8 cellular contexts compared by ENCODE assay signal in genomic region chr1:154863702-154864174, GRCh38. TPM values are rescaled to one million over a fixed set of nuclear protein-coding genes. Genes with fewer than 3 reads are reported as not detected.
A peak's percentile ranks its signal among the peaks of the same experiment; 100 is the strongest.
DNase-seq lines count a peak whose midpoint lies in the region; ATAC-seq and TF ChIP-seq lines count a peak whose summit lies in the region.

No MANE protein-coding gene starts in this region.

- WGBS in tibial nerve, 2 donors = 54 to 57% methylated on average over 13 of the region's 13 CpGs

- intact Hi-C loops in Calu3 (cut with micrococcal nuclease; ENCODE audit: unreplicated experiment) = no loop called here
- intact Hi-C loops in activated CD4-positive, alpha-beta memory T cell treated with anti-CD3 and anti-CD28 coated beads for 36 hours (cut with micrococcal nuclease) = loop anchor here (1.0 to 2.0 kb wide), 2 partner anchors 14 to 79 kb away; no protein-coding TSS in a partner anchor

- no peak overlapping the region for H3K27ac Mint-ChIP-seq in Calu3 (ENCODE audit: unreplicated experiment)
- peak overlapping the region; percentile 76 for H3K27ac Mint-ChIP-seq in activated CD4-positive, alpha-beta memory T cell treated with anti-CD3 and anti-CD28 coated beads for 36 hours

- no peak for TF ChIP-seq EP300 in tibial nerve (IDR thresholded peaks at IDR 0.05)

- ATAC-seq in GM19395 (IDR thresholded peaks at IDR 0.05; ENCODE audit: unreplicated experiment) (peak; percentile 31), HG02938 (IDR thresholded peaks at IDR 0.05; ENCODE audit: unreplicated experiment) (no peak), GM21367 (IDR thresholded peaks at IDR 0.05; ENCODE audit: unreplicated experiment) (no peak)

- H3K27me3 Mint-ChIP-seq in Calu3 (ENCODE audit: unreplicated experiment) = peaks cover 99% of the 10 kb centered on the region
- H3K27me3 Mint-ChIP-seq in activated CD4-positive, alpha-beta memory T cell treated with anti-CD3 and anti-CD28 coated beads for 36 hours = peaks cover 31% of the 10 kb centered on the region

- H3K27ac ChIP-seq in tibial nerve = no peak overlapping the region

- POLR2A ChIA-PET in activated CD4-positive, alpha-beta memory T cell treated with anti-CD3 and anti-CD28 coated beads for 36 hours (lab: Charles Lee) = no interaction called here

- H3K9me3 Mint-ChIP-seq in Calu3 (ENCODE audit: low read depth, unreplicated experiment) = no peaks in the 10 kb centered on the region
- no peaks in the 10 kb centered on the region for H3K9me3 Mint-ChIP-seq in activated CD4-positive, alpha-beta memory T cell treated with anti-CD3 and anti-CD28 coated beads for 36 hours

- peaks cover 0 to 61% of the 10 kb centered on the region in 2 donors for H3K27me3 ChIP-seq in tibial nerve

- no peaks in the 10 kb centered on the region for H3K9me3 ChIP-seq in tibial nerve

- H3K4me3 Mint-ChIP-seq in Calu3 (ENCODE audit: low read depth, unreplicated experiment) = no peak overlapping the region
- H3K4me3 Mint-ChIP-seq in activated CD4-positive, alpha-beta memory T cell treated with anti-CD3 and anti-CD28 coated beads for 36 hours = no peak overlapping the region

- CTCF ChIA-PET in Calu3 (lab: Charles Lee) = interaction anchor here (0.6 to 0.7 kb wide), 2 partner anchors 11 to 21 kb away, joined by 4 to 5 read pairs; no protein-coding TSS in a partner anchor
- CTCF ChIA-PET in activated CD4-positive, alpha-beta memory T cell treated with anti-CD3 and anti-CD28 coated beads for 36 hours (lab: Charles Lee) = interaction anchor here (1.2 to 2.8 kb wide), 4 partner anchors 10 to 127 kb away, joined by 3 to 11 read pairs (median 5); no protein-coding TSS in a partner anchor

- no peaks in the 10 kb centered on the region for H3K36me3 Mint-ChIP-seq in Calu3 (ENCODE audit: insufficient read depth, unreplicated experiment)
- H3K36me3 Mint-ChIP-seq in activated CD4-positive, alpha-beta memory T cell treated with anti-CD3 and anti-CD28 coated beads for 36 hours = no peaks in the 10 kb centered on the region

- H3K4me1 Mint-ChIP-seq in Calu3 (ENCODE audit: low read depth, unreplicated experiment) = no peaks in the 10 kb centered on the region
- H3K4me1 Mint-ChIP-seq in activated CD4-positive, alpha-beta memory T cell treated with anti-CD3 and anti-CD28 coated beads for 36 hours (ENCODE audit: low read depth) = peaks cover 40% of the 10 kb centered on the region

- no peak overlapping the region for H3K4me3 ChIP-seq in tibial nerve

- no peaks in the 10 kb centered on the region for H3K36me3 ChIP-seq in tibial nerve

- TF ChIP-seq CTCF in Calu3 (IDR thresholded peaks at IDR 0.05; ENCODE audit: unreplicated experiment) (peak; percentile 83), tibial nerve (IDR thresholded peaks at IDR 0.05) (peak in 4 of 5 experiments; percentile 18 to 39 (median 36))

- peak; percentile 65 for DNase-seq in Calu3
- DNase-seq in NCI-H146 treated with DMSO at 0.1 percent for 48 hours (lab: John Stamatoyannopoulos, UW; ENCODE audit: unreplicated experiment) = peak; percentile 12
- DNase-seq in activated CD4-positive, alpha-beta memory T cell treated with anti-CD3 and anti-CD28 coated beads for 36 hours = peak; percentile 74
- DNase-seq in hepatic stellate cell (ENCODE audit: low spot score) = peak; percentile 42
- DNase-seq in tibial nerve (ENCODE audit: low spot score in 2 of 2) = no peak

- H3K4me1 ChIP-seq in tibial nerve = peaks cover 0 to 19% (median 2%) of the 10 kb centered on the region in 4 donors

- no TSS peak for BruUV-seq in Calu3 (replicated peaks; lab: Mats Ljungman, UMichigan)

- TF ChIP-seq POLR2A in tibial nerve (IDR thresholded peaks at IDR 0.05) = no peak

RNA-seq across cellular contexts. Expression of gene KCNN3, which starts 6.3 kb away (rescaled TPM):
- total RNA-seq in Calu3 (2022) = 0.27 TPM in 1 of 2 replicates, not detected in the other
- under 1 TPM; 0.02 to 0.14 TPM for total RNA-seq in activated CD4-positive, alpha-beta memory T cell treated with anti-CD3 and anti-CD28 coated beads for 36 hours
- under 1 TPM; 0.21 to 0.78 (median 0.26) TPM for total RNA-seq in tibial nerve

Comparison
In these comparisons a context has a peak if more than half of its experiments do, and no peak if none do; other contexts are left out.
1. DNase-seq: peak in Calu3 (single experiment), NCI-H146 treated with DMSO at 0.1 percent for 48 hours (single experiment), activated CD4-positive, alpha-beta memory T cell treated with anti-CD3 and anti-CD28 coated beads for 36 hours (single experiment) and hepatic stellate cell (single experiment); none in tibial nerve (0 of 2).